In the genomic region with DNA sequence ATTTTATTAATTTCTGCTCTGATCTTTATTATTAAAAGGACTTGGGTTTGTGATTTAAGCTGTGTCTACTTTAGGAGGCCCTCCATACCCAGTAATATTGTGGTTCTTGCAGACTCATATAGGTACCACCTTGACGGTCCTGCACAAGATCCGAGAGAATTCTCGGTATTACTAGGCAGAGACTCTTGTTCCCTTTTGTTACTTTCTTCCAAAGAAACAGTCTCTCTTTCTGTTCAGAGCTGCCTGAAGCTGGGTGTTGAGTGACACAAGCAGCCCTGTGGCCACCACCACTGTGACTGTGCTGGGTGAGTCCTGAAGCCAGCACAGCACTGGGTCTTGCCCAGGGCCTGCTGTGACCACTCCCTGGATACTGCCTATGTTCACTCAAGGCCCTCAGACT, we compare ENCODE assay signal across 30 cellular contexts.
DNase-seq lines count a peak whose midpoint lies in the region; ATAC-seq, FAIRE-seq and TF ChIP-seq lines count a peak whose summit lies in the region.
"Had no signal": no experiment of that assay in that cellular context is flagged by ENCODE, and none has a peak within 500 bp of the region (broad histone marks: within the 10 kb centered on the region; RNA-seq: fewer than 3 reads in every experiment).

No MANE protein-coding gene starts in this region.

- intact Hi-C loops in kidney (cut with DNase I), result no loop called here

- peaks cover 0 to 2% of the 10 kb centered on the region in 2 donors for H3K9me3 ChIP-seq in kidney (ENCODE audit: control insufficient read depth in 1 of 2, low read length in 2 of 2)
- H3K9me3 ChIP-seq: breast epithelium, Caco-2, colonic mucosa, spleen, upper lobe of left lung had no signal

- FAIRE-seq in kidney (lab: Jason Lieb, UNC), result no peak
- FAIRE-seq: HTR-8/SVneo had no signal

- H3K27me3 Mint-ChIP-seq in stimulated activated naive B cell treated with anti-CD40 and anti-IgM and Interleukin-4, amounts not matched to agents 10 μg/mL and 1 μg/mL and 100 μg/mL, for 72 hours, result no peaks in the 10 kb centered on the region
- H3K27me3 Mint-ChIP-seq: activated B cell treated with CpG ODN at 0.5 μM for 24 hours; activated CD4-positive, alpha-beta memory T cell treated with anti-CD3 and anti-CD28 coated beads, Interleukin-2, amount 10 ng/mL, durations not matched to agents 7 days and 5 days; naive B cell had no signal

- no peaks in the 10 kb centered on the region for H3K4me1 ChIP-seq in kidney (ENCODE audit: control insufficient read depth in 1 of 2, insufficient read depth in 1 of 2, low read depth in 1 of 2, low read length in 2 of 2)
- H3K4me1 ChIP-seq: breast epithelium, Caco-2, colonic mucosa, spleen, upper lobe of left lung had no signal

- H3K9ac ChIP-seq in kidney (ENCODE audit: low read length in 2 of 2), result no peak overlapping the region

- TF ChIP-seq CTCF in kidney (IDR thresholded peaks at IDR 0.05; ENCODE audit: borderline replicate concordance, extremely low read depth, insufficient read depth), result no peak

- H3K4me1 Mint-ChIP-seq in stimulated activated naive B cell treated with anti-CD40 and anti-IgM and Interleukin-4, amounts not matched to agents 10 μg/mL and 1 μg/mL and 100 μg/mL, for 72 hours, result no peaks in the 10 kb centered on the region
- H3K4me1 Mint-ChIP-seq: activated B cell treated with CpG ODN at 0.5 μM for 24 hours; activated CD4-positive, alpha-beta memory T cell treated with anti-CD3 and anti-CD28 coated beads, Interleukin-2, amount 10 ng/mL, durations not matched to agents 7 days and 5 days; naive B cell had no signal

- no peak for DNase-seq in stimulated activated naive B cell treated with anti-CD40 and anti-IgM and Interleukin-4, amounts not matched to agents 10 μg/mL and 1 μg/mL and 100 μg/mL, for 72 hours
- DNase-seq in kidney (no peak), NCI-H748 treated with DMSO at 0.1 percent for 48 hours (lab: John Stamatoyannopoulos, UW) (no peak), NAMALWA (ENCODE audit: low spot score) (no peak)
- DNase-seq: activated B cell treated with CpG ODN at 0.5 μM for 24 hours; activated CD4-positive, alpha-beta memory T cell treated with anti-CD3 and anti-CD28 coated beads, Interleukin-2, amount 10 ng/mL, durations not matched to agents 7 days and 5 days; activated naive CD4-positive, alpha-beta T cell; activated T-cell treated with anti-CD3 and anti-CD28 coated beads for 4 hours; AML-193; Caco-2; colonic mucosa; endodermal cell; HFFc6; Karpas-422; left cardiac atrium; mesendoderm; naive B cell; NCI-H1048; retina; RPMI8226; spleen; stimulated activated CD4-positive, alpha-beta T cell treated with anti-CD3 and anti-CD28 coated beads, Interleukin-4, amount 100 ng/mL, for 4 hours; upper lobe of left lung had no signal

- H3K4me3 Mint-ChIP-seq in stimulated activated naive B cell treated with anti-CD40 and anti-IgM and Interleukin-4, amounts not matched to agents 10 μg/mL and 1 μg/mL and 100 μg/mL, for 72 hours, result no peak overlapping the region
- H3K4me3 Mint-ChIP-seq: activated B cell treated with CpG ODN at 0.5 μM for 24 hours; activated CD4-positive, alpha-beta memory T cell treated with anti-CD3 and anti-CD28 coated beads, Interleukin-2, amount 10 ng/mL, durations not matched to agents 7 days and 5 days; endodermal cell; HFFc6; naive B cell; T-helper 2 cell treated with Interferon-gamma antibody and Interleukin-4, amounts not matched to agents 5 μg/mL and 100 μg/mL, for 36 hours had no signal

- H3K4me3 ChIP-seq in kidney (ENCODE audit: low read length in 2 of 2), result no peak overlapping the region
- H3K4me3 ChIP-seq: breast epithelium, colonic mucosa, spleen, upper lobe of left lung had no signal

- ATAC-seq in GM19023 (IDR thresholded peaks at IDR 0.05; ENCODE audit: unreplicated experiment), result peak; percentile 83
- ATAC-seq in HG02610 (IDR thresholded peaks at IDR 0.05; ENCODE audit: unreplicated experiment), result peak; percentile 68
- peak; percentile 60 for ATAC-seq in HG03066 (IDR thresholded peaks at IDR 0.05; ENCODE audit: low read depth, unreplicated experiment)
- peak; percentile 19 to 20 for ATAC-seq in stimulated activated naive B cell treated with anti-CD40 and anti-IgM and Interleukin-4, amounts not matched to agents 10 μg/mL and 1 μg/mL and 100 μg/mL, for 72 hours (replicated peaks)
- ATAC-seq: left cardiac atrium, SK-N-SH treated with all-trans-retinoic acid at 6 μM for 48 hours had no signal

- peaks cover 0 to 2% of the 10 kb centered on the region in 2 donors for H3K9me3 Mint-ChIP-seq in stimulated activated naive B cell treated with anti-CD40 and anti-IgM and Interleukin-4, amounts not matched to agents 10 μg/mL and 1 μg/mL and 100 μg/mL, for 72 hours
- H3K9me3 Mint-ChIP-seq: activated B cell treated with CpG ODN at 0.5 μM for 24 hours; activated CD4-positive, alpha-beta memory T cell treated with anti-CD3 and anti-CD28 coated beads, Interleukin-2, amount 10 ng/mL, durations not matched to agents 7 days and 5 days; endodermal cell; HFFc6 had no signal

- no peaks in the 10 kb centered on the region for H3K36me3 Mint-ChIP-seq in stimulated activated naive B cell treated with anti-CD40 and anti-IgM and Interleukin-4, amounts not matched to agents 10 μg/mL and 1 μg/mL and 100 μg/mL, for 72 hours
- H3K36me3 Mint-ChIP-seq: naive B cell had no signal

- H3K27ac ChIP-seq in kidney (ENCODE audit: low read depth in 2 of 2, low read length in 2 of 2), result no peak overlapping the region
- H3K27ac ChIP-seq: breast epithelium, colonic mucosa, spleen, upper lobe of left lung had no signal

- no peak overlapping the region for H3K27ac Mint-ChIP-seq in stimulated activated naive B cell treated with anti-CD40 and anti-IgM and Interleukin-4, amounts not matched to agents 10 μg/mL and 1 μg/mL and 100 μg/mL, for 72 hours
- H3K27ac Mint-ChIP-seq: activated B cell treated with CpG ODN at 0.5 μM for 24 hours; activated CD4-positive, alpha-beta memory T cell treated with anti-CD3 and anti-CD28 coated beads, Interleukin-2, amount 10 ng/mL, durations not matched to agents 7 days and 5 days; HFFc6; naive B cell; T-helper 2 cell treated with Interferon-gamma antibody and Interleukin-4, amounts not matched to agents 5 μg/mL and 100 μg/mL, for 36 hours had no signal

- no peaks in the 10 kb centered on the region for H3K36me3 ChIP-seq in kidney (ENCODE audit: control insufficient read depth in 1 of 2, insufficient read depth in 2 of 2, low read length in 2 of 2)
- H3K36me3 ChIP-seq: breast epithelium, colonic mucosa, spleen, upper lobe of left lung had no signal

Comparison
In these comparisons a context has a peak if more than half of its experiments do, and no peak if none do; other contexts are left out.
1. ATAC-seq: peak in every context shown above with its lines; median percentile 83 in GM19023; 68 in HG02610; 60 in HG03066; 20 in stimulated activated naive B cell treated with anti-CD40 and anti-IgM and Interleukin-4, amounts not matched to agents 10 μg/mL and 1 μg/mL and 100 μg/mL, for 72 hours.